16 cellular contexts compared by ENCODE assay signal in the genomic region with DNA sequence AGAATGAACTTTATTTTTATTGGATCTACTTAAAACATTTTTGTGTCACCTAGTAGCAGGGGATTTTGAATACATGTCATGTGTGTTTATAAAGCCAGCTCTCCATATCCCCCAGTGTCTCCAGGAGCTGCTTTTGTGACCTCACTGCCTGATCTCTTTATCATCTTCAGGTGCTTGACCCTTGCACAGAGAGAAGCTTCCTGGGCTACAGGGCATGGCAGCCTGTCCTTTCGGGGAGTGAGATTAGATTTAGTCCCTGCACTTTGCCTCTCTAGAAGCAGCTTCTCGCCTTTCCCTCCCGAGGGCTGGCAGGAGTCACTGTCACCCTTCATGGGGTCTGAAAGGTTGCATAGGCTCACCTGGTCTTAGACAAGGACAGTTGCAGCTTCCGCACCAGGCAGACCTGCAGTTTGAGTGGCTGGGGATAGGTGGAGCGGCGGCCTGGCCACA. TPM values are rescaled to one million over a fixed set of nuclear protein-coding genes. Genes with fewer than 3 reads are reported as not detected.
DNase-seq lines count a peak whose midpoint lies in the region; ATAC-seq and TF ChIP-seq lines count a peak whose summit lies in the region.
"Had no signal": no experiment of that assay in that cellular context is flagged by ENCODE, and none has a peak within 500 bp of the region (broad histone marks: within the 10 kb centered on the region; RNA-seq: fewer than 3 reads in every experiment).

No MANE protein-coding gene starts in this region.

- H3K36me3 ChIP-seq in hepatocyte (replicated peaks; ENCODE audit: insufficient read depth, low read depth), result no peaks in the 10 kb centered on the region

- peak overlapping the region; percentile 66 for H3K4me2 ChIP-seq in hepatocyte

- TF ChIP-seq CTCF in WTC11 (IDR thresholded peaks at IDR 0.05), result no peak
- TF ChIP-seq CTCF in hepatocyte (IDR thresholded peaks at IDR 0.05; ENCODE audit: poor library complexity), result no peak

- H3K4me1 ChIP-seq in hepatocyte (ENCODE audit: insufficient read depth), result peaks cover 38% of the 10 kb centered on the region

- H3K27ac ChIP-seq in hepatocyte, result peak overlapping the region; percentile 84

- H3K9me2 ChIP-seq in hepatocyte (replicated peaks; ENCODE audit: insufficient read depth), result no peaks in the 10 kb centered on the region

- no peak overlapping the region for H3K4me3 ChIP-seq in hepatocyte
- H3K4me3 ChIP-seq: esophagus squamous epithelium, MG63 had no signal

- CTCF ChIA-PET in WTC11 (lab: Charles Lee), result interaction anchor here (0.8 to 5.3 kb wide), 21 partner anchors 9 to 246 kb away, joined by 3 to 115 read pairs (median 6); partner anchors contain the start of genes SOCS3 and TK1

- H3K36me3 Mint-ChIP-seq in activated naive CD4-positive, alpha-beta T cell treated with anti-CD3 and anti-CD28 coated beads, Interleukin-2, amount 50 U/mL, for 24 hours, result peaks cover 8% of the 10 kb centered on the region
- H3K36me3 Mint-ChIP-seq in WTC11, result peaks cover 37% of the 10 kb centered on the region
- H3K36me3 Mint-ChIP-seq in stimulated activated effector memory CD8-positive, alpha-beta T cell treated with anti-CD3 and anti-CD28 coated beads, Interleukin-12 subunit alpha, Interleukin-12 subunit beta, amount 100 ng/mL, for 72 hours, result peaks cover 98% of the 10 kb centered on the region

- peaks cover 21% of the 10 kb centered on the region for H3K79me2 ChIP-seq in hepatocyte

- no peaks in the 10 kb centered on the region for H3K9me3 ChIP-seq in hepatocyte (ENCODE audit: low read depth)
- H3K9me3 ChIP-seq: esophagus squamous epithelium, MG63 had no signal

- DNase-seq in activated naive CD4-positive, alpha-beta T cell treated with Interleukin-2 at 50 U/mL for 16 hours, result no peak
- DNase-seq in WTC11 (ENCODE audit: low spot score) (no peak), hepatocyte (ENCODE audit: low spot score) (no peak), retina (no peak)
- no peak for DNase-seq in stimulated activated effector memory CD8-positive, alpha-beta T cell treated with anti-CD3 and anti-CD28 coated beads, Interleukin-12 subunit alpha, Interleukin-12 subunit beta, amount 100 ng/mL, for 72 hours (ENCODE audit: low spot score in 2 of 2)
- DNase-seq: activated CD8-positive, alpha-beta T cell treated with anti-CD3 and anti-CD28 coated beads, Interleukin-2, amount 10 ng/mL, durations not matched to agents 7 days and 5 days; activated gamma-delta T cell; CD8-positive, alpha-beta memory T cell; esophagus squamous epithelium; MG63; NCI-H1694; NCI-H226 had no signal

- peaks cover 31% of the 10 kb centered on the region for H3K4me1 Mint-ChIP-seq in activated naive CD4-positive, alpha-beta T cell treated with anti-CD3 and anti-CD28 coated beads, Interleukin-2, amount 50 U/mL, for 24 hours
- H3K4me1 Mint-ChIP-seq in WTC11, result peaks cover 17% of the 10 kb centered on the region
- peaks cover 36% of the 10 kb centered on the region for H3K4me1 Mint-ChIP-seq in stimulated activated effector memory CD8-positive, alpha-beta T cell treated with anti-CD3 and anti-CD28 coated beads, Interleukin-12 subunit alpha, Interleukin-12 subunit beta, amount 100 ng/mL, for 72 hours
- H3K4me1 Mint-ChIP-seq: memory B cell had no signal

- no peaks in the 10 kb centered on the region for H4K20me1 ChIP-seq in hepatocyte (ENCODE audit: insufficient read depth, poor library complexity, severe bottlenecking)

- H3K27me3 Mint-ChIP-seq in activated naive CD4-positive, alpha-beta T cell treated with anti-CD3 and anti-CD28 coated beads, Interleukin-2, amount 50 U/mL, for 24 hours, result no peaks in the 10 kb centered on the region
- no peaks in the 10 kb centered on the region for H3K27me3 Mint-ChIP-seq in WTC11 (ENCODE audit: low read depth)
- H3K27me3 Mint-ChIP-seq: CD8-positive, alpha-beta memory T cell; memory B cell had no signal

- no peak overlapping the region for H2AFZ ChIP-seq in hepatocyte

- no peak overlapping the region for H3K4me3 Mint-ChIP-seq in activated naive CD4-positive, alpha-beta T cell treated with anti-CD3 and anti-CD28 coated beads, Interleukin-2, amount 50 U/mL, for 24 hours
- no peak overlapping the region for H3K4me3 Mint-ChIP-seq in WTC11
- no peak overlapping the region for H3K4me3 Mint-ChIP-seq in stimulated activated effector memory CD8-positive, alpha-beta T cell treated with anti-CD3 and anti-CD28 coated beads, Interleukin-12 subunit alpha, Interleukin-12 subunit beta, amount 100 ng/mL, for 72 hours
- H3K4me3 Mint-ChIP-seq: activated CD8-positive, alpha-beta T cell treated with anti-CD3 and anti-CD28 coated beads, Interleukin-2, amount 10 ng/mL, durations not matched to agents 7 days and 5 days; memory B cell had no signal

- H3K9me3 Mint-ChIP-seq in activated naive CD4-positive, alpha-beta T cell treated with anti-CD3 and anti-CD28 coated beads, Interleukin-2, amount 50 U/mL, for 24 hours, result no peaks in the 10 kb centered on the region
- H3K9me3 Mint-ChIP-seq in WTC11, result no peaks in the 10 kb centered on the region
- H3K9me3 Mint-ChIP-seq in stimulated activated effector memory CD8-positive, alpha-beta T cell treated with anti-CD3 and anti-CD28 coated beads, Interleukin-12 subunit alpha, Interleukin-12 subunit beta, amount 100 ng/mL, for 72 hours, result no peaks in the 10 kb centered on the region
- H3K9me3 Mint-ChIP-seq: CD8-positive, alpha-beta memory T cell; memory B cell had no signal

- peak overlapping the region; percentile 35 for H3K27ac Mint-ChIP-seq in activated naive CD4-positive, alpha-beta T cell treated with anti-CD3 and anti-CD28 coated beads, Interleukin-2, amount 50 U/mL, for 24 hours
- H3K27ac Mint-ChIP-seq in WTC11, result peak overlapping the region; percentile 82
- H3K27ac Mint-ChIP-seq in stimulated activated effector memory CD8-positive, alpha-beta T cell treated with anti-CD3 and anti-CD28 coated beads, Interleukin-12 subunit alpha, Interleukin-12 subunit beta, amount 100 ng/mL, for 72 hours, result peak overlapping the region; percentile 45
- H3K27ac Mint-ChIP-seq: activated CD8-positive, alpha-beta T cell treated with anti-CD3 and anti-CD28 coated beads, Interleukin-2, amount 10 ng/mL, durations not matched to agents 7 days and 5 days; memory B cell had no signal

- POLR2A ChIA-PET in WTC11 (lab: Charles Lee), result interaction anchor here (2.1 kb wide), 1 partner anchor 60 kb away, joined by 8 read pairs; no protein-coding TSS in a partner anchor

- ATAC-seq in WTC11, result peak; percentile 11
- no peak for ATAC-seq in stimulated activated effector memory CD8-positive, alpha-beta T cell treated with anti-CD3 and anti-CD28 coated beads, Interleukin-12 subunit alpha, Interleukin-12 subunit beta, amount 100 ng/mL, for 72 hours
- no peak for ATAC-seq in HG02840 (IDR thresholded peaks at IDR 0.05; ENCODE audit: low FRiP score, unreplicated experiment)
- ATAC-seq in HG03045 (IDR thresholded peaks at IDR 0.05; ENCODE audit: unreplicated experiment), result no peak

- 55% methylated on average over 6 of the region's 6 CpGs for WGBS in hepatocyte (ENCODE audit: low lambda C conversion rate, missing lambda C conversion rate)

- H3K27me3 ChIP-seq in hepatocyte, result no peaks in the 10 kb centered on the region
- H3K27me3 ChIP-seq: esophagus squamous epithelium, MG63 had no signal

TF ChIP-seq in WTC11, 78 proteins besides CTCF, POLR2A, EP300 and RAD21:
- 0 out of 2 replicates have a peak, but pooled peaks have one; percentile 37 for TF ChIP-seq NFE2L1 (CRISPR knock-in tag; IDR thresholded peaks at IDR 0.05)
- TF ChIP-seq NR1H2 (CRISPR knock-in tag; IDR thresholded peaks at IDR 0.05), result no peak

RNA-seq across cellular contexts. Expression of gene PGS1, which starts 42.7 kb away (rescaled TPM):
- 45.4 to 51.4 TPM (median 47.0 TPM) in 3 replicates for total RNA-seq in WTC11 (2021)
- total RNA-seq in hepatocyte, result 30.4 and 36.0 TPM in 2 replicates
- 42.5 and 52.2 TPM in 2 replicates for polyA plus RNA-seq in hepatocyte
